In genomic region chr9:132877818-132878694, GRCh38 we compare ENCODE assay signal across 1 cellular context.
TF ChIP-seq lines count a peak whose summit lies in the region.

TSS of gene AK8 (minus strand) at chr9:132878284. CDS start at chr9:132878255, 29 bp downstream.

TF ChIP-seq in HEK293, 187 proteins besides CTCF, POLR2A, EP300 and RAD21 (continued from another document):
- 0 out of 2 replicates have a peak, but pooled peaks have one; percentile 31 for TF ChIP-seq ZNF24 (tag by site-specific recombination; IDR thresholded peaks at IDR 0.05)
- no peak for TF ChIP-seq ZNF146 (tag by site-specific recombination; IDR thresholded peaks at IDR 0.05)
- no peak for TF ChIP-seq ZNF311 (tag by site-specific recombination; IDR thresholded peaks at IDR 0.05; ENCODE audit: borderline replicate concordance)
- TF ChIP-seq ZNF768 (tag by site-specific recombination; IDR thresholded peaks at IDR 0.05), result no peak
